8 cellular contexts compared by ENCODE assay signal in the genomic region with DNA sequence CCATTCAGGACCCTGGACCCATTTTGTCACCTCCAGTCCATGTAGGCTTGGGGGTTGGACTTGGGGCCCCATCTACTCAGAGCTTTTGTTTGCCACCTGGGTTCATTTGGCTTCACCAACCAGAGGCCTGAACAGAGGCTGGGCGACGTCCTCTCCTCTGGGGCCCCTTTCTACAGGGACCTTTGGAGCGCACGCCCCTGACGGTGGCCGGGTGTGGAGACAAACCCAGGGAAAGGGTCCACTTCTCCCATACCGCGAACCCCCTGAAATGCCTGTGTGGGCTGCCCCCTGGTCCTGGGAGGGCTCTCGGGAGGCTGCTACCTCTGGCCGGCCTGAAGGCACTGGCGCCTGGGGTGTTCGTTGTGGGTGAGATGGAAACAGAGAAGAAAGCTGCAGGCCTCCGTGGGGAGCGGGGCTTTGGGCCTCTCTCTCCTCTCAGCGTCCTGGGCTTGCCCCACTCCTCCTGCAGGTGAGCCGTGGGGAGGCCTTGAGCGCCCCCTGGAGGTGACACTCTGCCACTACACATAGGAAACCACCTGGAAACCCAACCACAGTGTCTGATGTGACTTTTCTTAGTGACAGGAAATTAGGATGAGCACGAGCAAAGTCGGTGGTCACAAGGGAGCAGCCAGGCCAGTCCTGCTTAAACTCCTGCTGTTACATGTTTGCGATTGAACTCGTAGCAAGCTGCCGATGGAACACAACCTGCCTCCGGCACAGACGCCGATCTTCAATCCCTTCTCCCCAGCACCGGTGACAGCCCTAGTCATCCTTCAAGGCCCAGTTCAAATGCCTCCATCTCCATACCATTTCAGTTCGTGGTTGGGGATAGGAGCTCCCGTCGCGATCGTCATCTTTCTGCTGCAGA. TPM values are rescaled to one million over a fixed set of nuclear protein-coding genes. Genes with fewer than 3 reads are reported as not detected.
DNase-seq lines count a peak whose midpoint lies in the region; ATAC-seq and TF ChIP-seq lines count a peak whose summit lies in the region.

No MANE protein-coding gene starts in this region.

- TF ChIP-seq CTCF in OCI-LY7 (conservative IDR thresholded peaks at IDR 0.05; ENCODE audit: low read length), result peak; percentile 94

- CTCF ChIA-PET in OCI-LY7 (lab: Charles Lee; ENCODE audit: unreplicated experiment), result no interaction called here

- no peak overlapping the region for H2AFZ ChIP-seq in OCI-LY7 (ENCODE audit: low read length)

- no peaks in the 10 kb centered on the region for H3K9me2 ChIP-seq in OCI-LY7 (ENCODE audit: insufficient read depth, low read length)

- POLR2A ChIA-PET in OCI-LY7 (lab: Charles Lee), result no interaction called here

- peak; percentile 52 for ATAC-seq in HG03521 (IDR thresholded peaks at IDR 0.05; ENCODE audit: unreplicated experiment)

- no peaks in the 10 kb centered on the region for H3K79me2 ChIP-seq in OCI-LY7 (ENCODE audit: insufficient read depth, low read depth, low read length)

- no peak overlapping the region for H3K4me3 ChIP-seq in OCI-LY7 (ENCODE audit: low read depth, low read length, poor library complexity, severe bottlenecking)

- no TSS peak for BruUV-seq in OCI-LY7 (replicated peaks; lab: Mats Ljungman, UMichigan)

- DNase-seq in OCI-LY7 (ENCODE audit: low spot score) (peak; percentile 38), head of caudate nucleus (peak in 40 of 42 donors; percentile 34 to 80 (median 62)), cortex of kidney (lab: John Stamatoyannopoulos, UW) (no peak), kidney glomerular epithelial cell (lab: John Stamatoyannopoulos, UW) (no peak)
- peak; percentile 28 for DNase-seq in activated T-helper 9 cell treated with anti-CD3 and anti-CD28 coated beads, Interleukin-2, amount 50 U/mL, for 16 hours (ENCODE audit: low read depth)
- peak; percentile 50 for DNase-seq in stimulated activated CD4-positive, alpha-beta T cell treated with anti-CD3 and anti-CD28 coated beads, Interleukin-12 subunit alpha, Interleukin-12 subunit beta, amount 100 ng/mL, for 4 hours

- H3K9me3 ChIP-seq in ES-I3 (ENCODE audit: control insufficient read depth, insufficient read depth, low read length) (no peaks in the 10 kb centered on the region), OCI-LY7 (ENCODE audit: low read length) (no peaks in the 10 kb centered on the region)

- H3K4me2 ChIP-seq in OCI-LY7 (ENCODE audit: low read length), result peak overlapping the region; percentile 15; the same call in 1 of the 2 replicates

- peak overlapping the region; percentile 32; the same call in 1 of the 2 replicates for H3K9ac ChIP-seq in ES-I3 (ENCODE audit: low read depth, low read length)

- H3K27ac ChIP-seq in OCI-LY7 (ENCODE audit: low read depth, low read length, poor library complexity, severe bottlenecking), result no peak overlapping the region

- no peaks in the 10 kb centered on the region for H4K20me1 ChIP-seq in OCI-LY7 (ENCODE audit: insufficient read depth, low read length)

- intact Hi-C loops in OCI-LY7 (cut with micrococcal nuclease; ENCODE audit: unreplicated experiment), result loop anchor here (2.0 to 5.0 kb wide), 2 partner anchors 205 to 550 kb away; a partner anchor contains a TSS
- intact Hi-C loops in head of caudate nucleus (cut with DNase I), result no loop called here

- H3K4me1 ChIP-seq in ES-I3 (ENCODE audit: insufficient read depth, low read length), result peaks cover 9% of the 10 kb centered on the region; the same call in 1 of the 2 replicates
- H3K4me1 ChIP-seq in OCI-LY7 (ENCODE audit: insufficient read depth, low read length, poor library complexity, severe bottlenecking), result no peaks in the 10 kb centered on the region

- no peaks in the 10 kb centered on the region for H3K36me3 ChIP-seq in ES-I3 (ENCODE audit: insufficient read depth, low read length)
- no peaks in the 10 kb centered on the region for H3K36me3 ChIP-seq in OCI-LY7 (ENCODE audit: insufficient read depth, low read length)

RNA-seq across cellular contexts. Expression of gene NTSR2, which starts 12.0 kb away (rescaled TPM):
- total RNA-seq in OCI-LY7 (2014; rRNA removed; shearing (Covaris generic)), result not detected in 2 replicates
- total RNA-seq in OCI-LY7 (2022), result not detected in 2 replicates

Comparison
In these comparisons a context has a peak if more than half of its experiments do, and no peak if none do; other contexts are left out.
1. DNase-seq: peak in OCI-LY7 (single experiment), activated T-helper 9 cell treated with anti-CD3 and anti-CD28 coated beads, Interleukin-2, amount 50 U/mL, for 16 hours (single experiment), head of caudate nucleus (40 of 42) and stimulated activated CD4-positive, alpha-beta T cell treated with anti-CD3 and anti-CD28 coated beads, Interleukin-12 subunit alpha, Interleukin-12 subunit beta, amount 100 ng/mL, for 4 hours (single experiment); none in cortex of kidney (single experiment) and kidney glomerular epithelial cell (single experiment).